In the genomic region with DNA sequence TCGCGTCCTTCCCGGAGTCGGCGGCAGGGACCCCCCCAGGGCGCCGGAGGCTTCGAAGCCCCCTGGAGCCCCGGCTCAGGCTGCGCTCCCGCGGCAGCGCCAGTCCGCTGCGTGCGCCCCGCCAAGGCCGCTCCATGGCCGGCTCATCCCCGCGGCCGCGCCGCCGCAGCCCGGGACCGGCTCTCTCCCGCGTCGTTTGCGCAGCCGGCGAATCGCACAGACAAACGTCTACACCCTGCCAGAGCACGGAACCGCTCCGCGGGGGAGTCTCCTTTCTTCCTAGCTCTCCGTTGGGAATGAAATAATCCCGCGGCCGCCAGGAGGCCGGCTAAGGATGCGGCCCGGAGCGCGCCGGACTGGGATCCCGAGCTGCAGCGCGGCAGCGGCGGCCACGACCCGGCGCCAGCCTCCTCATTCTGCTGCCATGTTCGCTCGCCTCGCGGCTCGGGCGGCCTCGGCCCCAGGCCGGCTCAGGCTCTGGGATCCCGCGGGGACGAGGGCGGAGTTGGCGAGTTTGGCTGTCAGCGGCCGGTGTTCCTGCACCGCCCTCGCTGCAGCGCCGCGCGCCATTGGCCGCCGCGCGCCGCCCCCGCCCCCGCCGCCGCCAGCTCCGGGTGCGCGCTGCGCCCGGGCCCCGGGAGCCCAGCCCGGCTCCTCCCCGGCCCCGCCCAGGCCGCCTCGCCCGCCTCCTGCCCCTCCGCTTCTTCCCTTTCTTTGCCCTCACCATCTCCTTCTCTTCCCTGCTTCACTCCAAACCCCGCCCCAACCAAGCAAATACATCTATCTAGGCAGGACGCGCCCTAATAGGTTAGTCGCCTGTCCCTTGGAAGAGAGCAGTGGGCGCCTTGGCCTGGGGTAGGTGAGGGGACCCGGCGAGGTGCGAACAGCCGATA, we compare ENCODE assay signal across 8 cellular contexts.
DNase-seq lines count a peak whose midpoint lies in the region; ATAC-seq and TF ChIP-seq lines count a peak whose summit lies in the region.

A gene with protein sequence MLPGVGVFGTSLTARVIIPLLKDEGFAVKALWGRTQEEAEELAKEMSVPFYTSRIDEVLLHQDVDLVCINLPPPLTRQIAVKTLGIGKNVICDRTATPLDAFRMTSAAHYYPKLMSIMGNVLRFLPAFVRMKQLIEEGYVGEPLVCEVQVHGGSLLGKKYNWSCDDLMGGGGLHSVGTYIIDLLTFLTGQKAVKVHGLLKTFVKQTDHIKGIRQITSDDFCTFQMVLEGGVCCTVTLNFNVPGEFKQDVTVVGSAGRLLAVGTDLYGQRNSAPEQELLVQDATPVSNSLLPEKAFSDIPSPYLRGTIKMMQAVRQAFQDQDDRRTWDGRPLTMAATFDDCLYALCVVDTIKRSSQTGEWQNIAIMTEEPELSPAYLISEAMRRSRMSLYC (minus strand): TSS at position 479 of the 893 bp plus-strand sequence. CDS start 710 bp downstream, outside the sequence.

- DNase-seq in AG10803 (ENCODE audit: low read depth) (peak; percentile 84), NCI-H345 treated with DMSO at 0.1 percent for 48 hours (lab: John Stamatoyannopoulos, UW; ENCODE audit: unreplicated experiment) (peak; percentile 10)
- DNase-seq in activated CD4-positive, alpha-beta T cell treated with anti-CD3 and anti-CD28 coated beads for 24 hours (ENCODE audit: low read depth in 2 of 2): peak; percentile 61 to 78
- DNase-seq in stimulated activated CD4-positive, alpha-beta T cell treated with anti-CD3 and anti-CD28 coated beads, Interleukin-1b, Interleukin-23, amount 100 ng/mL, for 48 hours: peak; percentile 80

- peak within 1 kb of the TSS; percentile 65 for H3K27ac ChIP-seq in cingulate gyrus (ENCODE audit: low read depth, low read length)
- H3K27ac ChIP-seq in layer of hippocampus (ENCODE audit: low read depth, low read length): peak within 1 kb of the TSS; percentile 82

- peak; percentile 83 for ATAC-seq in GM19023 (IDR thresholded peaks at IDR 0.05; ENCODE audit: unreplicated experiment)
- peak; percentile 78 for ATAC-seq in HG03175 (IDR thresholded peaks at IDR 0.05; ENCODE audit: unreplicated experiment)

- TF ChIP-seq CTCF in AG10803 (conservative IDR thresholded peaks at IDR 0.05; ENCODE audit: low read length): peak; percentile 18; the same call in 1 of the 2 replicates

- no peaks in the 10 kb centered on the region for H3K27me3 ChIP-seq in layer of hippocampus (ENCODE audit: control insufficient read depth, insufficient read depth, low read length)

- peak within 1 kb of the TSS; percentile 78 for H3K4me3 ChIP-seq in AG10803 (ENCODE audit: low read length)

Comparison
In these comparisons a context has a peak if more than half of its experiments do, and no peak if none do; other contexts are left out.
1. Peak in every context shown above with its lines: DNase-seq, ATAC-seq, H3K4me3 ChIP-seq and H3K27ac ChIP-seq.
2. DNase-seq: peak in every context shown above with its lines; median percentile 84 in AG10803; 80 in stimulated activated CD4-positive, alpha-beta T cell treated with anti-CD3 and anti-CD28 coated beads, Interleukin-1b, Interleukin-23, amount 100 ng/mL, for 48 hours; 70 in activated CD4-positive, alpha-beta T cell treated with anti-CD3 and anti-CD28 coated beads for 24 hours; 10 in NCI-H345 treated with DMSO at 0.1 percent for 48 hours.